9 cellular contexts compared by ENCODE assay signal in the genomic region with DNA sequence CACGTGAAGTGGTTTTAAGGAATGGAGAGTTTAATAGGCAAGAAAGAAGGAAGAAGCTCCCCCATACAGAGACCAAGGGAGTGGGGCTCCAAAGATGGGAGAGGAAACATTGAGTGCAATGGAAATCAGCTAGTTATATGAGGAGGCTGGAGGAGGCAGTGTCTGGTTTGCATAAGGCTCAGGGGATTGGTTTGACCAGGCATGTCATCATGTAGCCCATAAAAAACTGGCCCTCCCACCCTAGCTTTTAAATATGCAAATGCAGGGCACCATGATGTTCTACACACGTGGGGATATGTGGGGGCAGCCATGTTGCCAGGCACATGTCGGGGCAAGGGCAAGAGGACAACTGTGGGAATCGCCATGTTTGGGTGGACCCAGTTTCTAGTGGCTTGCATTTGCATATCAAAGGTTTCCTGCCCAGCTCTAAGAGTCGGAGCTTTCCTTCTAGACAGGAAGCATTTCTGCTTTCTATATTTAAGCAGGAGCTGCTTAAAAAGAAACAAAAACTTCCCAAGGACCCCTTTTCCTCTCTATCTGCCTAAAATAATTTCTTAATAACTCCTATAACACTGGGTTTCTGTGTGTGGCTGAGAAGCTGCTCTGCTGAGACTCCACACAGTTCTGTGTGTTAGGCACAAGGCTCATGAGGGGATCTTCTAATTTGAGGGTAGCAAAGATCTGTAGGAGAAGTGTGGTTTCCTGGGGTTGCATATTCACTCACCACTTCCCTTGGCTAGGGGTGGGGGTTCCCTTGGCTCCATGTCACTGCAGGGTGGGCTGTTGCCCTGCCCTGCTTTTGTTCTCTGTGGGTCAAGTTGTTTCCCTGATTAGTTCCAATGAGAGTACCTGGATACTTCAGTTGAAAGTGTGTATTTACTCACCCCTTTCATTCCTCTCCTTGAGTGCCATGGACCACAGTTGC.
A peak's percentile ranks its signal among the peaks of the same experiment; 100 is the strongest.
DNase-seq lines count a peak whose midpoint lies in the region; ATAC-seq and TF ChIP-seq lines count a peak whose summit lies in the region.
"Had no signal": no experiment of that assay in that cellular context is flagged by ENCODE, and none has a peak within 500 bp of the region (broad histone marks: within the 10 kb centered on the region; RNA-seq: fewer than 3 reads in every experiment).

No MANE protein-coding gene starts in this region.

- intact Hi-C loops in CD14-positive monocyte (cut with micrococcal nuclease): no loop called here

- H3K36me3 Mint-ChIP-seq in CD14-positive monocyte (peaks cover 0 to 2% of the 10 kb centered on the region in 2 donors), nephron progenitor cell (ENCODE audit: low read depth) (no peaks in the 10 kb centered on the region)
- H3K36me3 Mint-ChIP-seq in activated naive CD4-positive, alpha-beta T cell treated with anti-CD3 and anti-CD28 coated beads, Interleukin-2, amount 10 ng/mL, durations not matched to agents 7 days and 5 days: peaks cover 41% of the 10 kb centered on the region

- H3K27me3 Mint-ChIP-seq in CD14-positive monocyte (ENCODE audit: low read depth in 3 of 3) (peaks cover 0 to 56% (median 2%) of the 10 kb centered on the region in 3 donors), nephron progenitor cell (ENCODE audit: low read depth, poor library complexity) (peaks cover 2% of the 10 kb centered on the region)
- H3K27me3 Mint-ChIP-seq in activated naive CD4-positive, alpha-beta T cell treated with anti-CD3 and anti-CD28 coated beads, Interleukin-2, amount 10 ng/mL, durations not matched to agents 7 days and 5 days: no peaks in the 10 kb centered on the region

- CTCF ChIA-PET in activated naive CD4-positive, alpha-beta T cell treated with anti-CD3 and anti-CD28 coated beads, Interleukin-2, amount 10 ng/mL, durations not matched to agents 7 days and 5 days (lab: Charles Lee): interaction anchor here (0.9 kb wide), 1 partner anchor 79 kb away, joined by 3 read pairs; no protein-coding TSS in a partner anchor

- peak overlapping the region; percentile 31 to 73 for H3K4me3 Mint-ChIP-seq in CD14-positive monocyte
- peak overlapping the region; percentile 54 for H3K4me3 Mint-ChIP-seq in activated naive CD4-positive, alpha-beta T cell treated with anti-CD3 and anti-CD28 coated beads, Interleukin-2, amount 10 ng/mL, durations not matched to agents 7 days and 5 days
- no peak overlapping the region for H3K4me3 Mint-ChIP-seq in nephron progenitor cell

- H3K9me3 Mint-ChIP-seq in CD14-positive monocyte (peaks cover 0 to 21% (median 6%) of the 10 kb centered on the region in 7 donors), nephron progenitor cell (peaks cover 64% of the 10 kb centered on the region)
- H3K9me3 Mint-ChIP-seq in activated naive CD4-positive, alpha-beta T cell treated with anti-CD3 and anti-CD28 coated beads, Interleukin-2, amount 10 ng/mL, durations not matched to agents 7 days and 5 days: peaks cover 36% of the 10 kb centered on the region

- H3K27ac Mint-ChIP-seq in CD14-positive monocyte (peak overlapping the region in 6 of 7 donors; percentile 8 to 83 (median 42)), nephron progenitor cell (no peak overlapping the region)
- H3K27ac Mint-ChIP-seq in activated naive CD4-positive, alpha-beta T cell treated with anti-CD3 and anti-CD28 coated beads, Interleukin-2, amount 10 ng/mL, durations not matched to agents 7 days and 5 days: peak overlapping the region; percentile 96

- peaks cover 47% of the 10 kb centered on the region for H3K4me1 Mint-ChIP-seq in CD14-positive monocyte
- peaks cover 61% of the 10 kb centered on the region for H3K4me1 Mint-ChIP-seq in activated naive CD4-positive, alpha-beta T cell treated with anti-CD3 and anti-CD28 coated beads, Interleukin-2, amount 10 ng/mL, durations not matched to agents 7 days and 5 days
- H3K4me1 Mint-ChIP-seq in nephron progenitor cell: peaks cover 2% of the 10 kb centered on the region

- TF ChIP-seq CTCF in CD14-positive monocyte (IDR thresholded peaks at IDR 0.05): no peak
- TF ChIP-seq CTCF in NB4 (IDR thresholded peaks at IDR 0.05; ENCODE audit: low read depth, low read length): no peak
- TF ChIP-seq CTCF in nephron progenitor cell (IDR thresholded peaks at IDR 0.05): no peak
- no peak for TF ChIP-seq CTCF in foreskin fibroblast (IDR thresholded peaks at IDR 0.05; ENCODE audit: low read depth, low read length)

- no peak for TF ChIP-seq POLR2A in NB4 (IDR thresholded peaks at IDR 0.05; ENCODE audit: extremely low read depth, insufficient read length)

- ATAC-seq in GM21529 (IDR thresholded peaks at IDR 0.05; ENCODE audit: unreplicated experiment): peak; percentile 70

- no peak for DNase-seq in CD14-positive monocyte (ENCODE audit: low spot score)
- DNase-seq in NB4 (ENCODE audit: low read depth): peak; percentile 70
- DNase-seq in activated naive CD4-positive, alpha-beta T cell treated with anti-CD3 and anti-CD28 coated beads, Interleukin-2, amount 10 ng/mL, durations not matched to agents 7 days and 5 days: peak; percentile 78
- no peak for DNase-seq in nephron progenitor cell
- no peak for DNase-seq in foreskin fibroblast
- no peak for DNase-seq in NCI-H748 (lab: John Stamatoyannopoulos, UW; ENCODE audit: unreplicated experiment)
- no peak for DNase-seq in nucleus accumbens (lab: John Stamatoyannopoulos, UW)

- no peak overlapping the region for H3K4me3 ChIP-seq in NB4 (ENCODE audit: low read depth, low read length)
- no peak overlapping the region for H3K4me3 ChIP-seq in foreskin fibroblast (ENCODE audit: low read depth in 1 of 2, low read length in 2 of 2)
- H3K4me3 ChIP-seq: lung had no signal

Comparison
In these comparisons a context has a peak if more than half of its experiments do, and no peak if none do; other contexts are left out.
1. DNase-seq: peak in NB4 (single experiment) and activated naive CD4-positive, alpha-beta T cell treated with anti-CD3 and anti-CD28 coated beads, Interleukin-2, amount 10 ng/mL, durations not matched to agents 7 days and 5 days (single experiment); none in CD14-positive monocyte (single experiment), nephron progenitor cell (single experiment), foreskin fibroblast (0 of 2), NCI-H748 (single experiment) and nucleus accumbens (0 of 56).